8 cellular contexts compared by ENCODE assay signal in genomic region chr7:94509264-94509878, GRCh38. TPM values are rescaled to one million over a fixed set of nuclear protein-coding genes. Genes with fewer than 3 reads are reported as not detected.
DNase-seq lines count a peak whose midpoint lies in the region; ATAC-seq and TF ChIP-seq lines count a peak whose summit lies in the region.

Gene CASD1 (plus strand): TSS chr7:94509809. CDS start chr7:94510085, 276 bp downstream.

- no peaks in the 10 kb centered on the region for H3K36me3 Mint-ChIP-seq in nephron progenitor cell (ENCODE audit: low read depth)

- H3K36me3 ChIP-seq in BJ (ENCODE audit: control insufficient read depth, insufficient read depth, low read length) (no peaks in the 10 kb centered on the region), OCI-LY1 (ENCODE audit: insufficient read depth, low read length) (no peaks in the 10 kb centered on the region; the same call in 1 of the 2 replicates)

- CTCF ChIA-PET in BJ (lab: Yijun Ruan, JAX): no interaction called here

- TF ChIP-seq CTCF in BJ (IDR thresholded peaks at IDR 0.05; ENCODE audit: insufficient read depth, low read depth, low read length) (no peak), OCI-LY1 (IDR thresholded peaks at IDR 0.05; ENCODE audit: low read length) (no peak), fibroblast of mammary gland (conservative IDR thresholded peaks at IDR 0.05; ENCODE audit: control insufficient read depth, insufficient read depth, low read depth, low read length) (no peak), nephron progenitor cell (IDR thresholded peaks at IDR 0.05) (no peak)

- H2AFZ ChIP-seq in OCI-LY1 (ENCODE audit: low read length): peak within 1 kb of the TSS; percentile 91

- peak within 1 kb of the TSS; percentile 84 for H3K9ac ChIP-seq in OCI-LY1 (ENCODE audit: low read length)

- H3K4me3 ChIP-seq in BJ (ENCODE audit: low read depth, low read length) (peak within 1 kb of the TSS; percentile 80), OCI-LY1 (ENCODE audit: low read depth, low read length, poor library complexity, severe bottlenecking) (peak within 1 kb of the TSS; percentile 81), fibroblast of mammary gland (ENCODE audit: control insufficient read depth, low read depth, low read length) (peak within 1 kb of the TSS; percentile 70)

- POLR2A ChIA-PET in BJ (lab: Charles Lee): no interaction called here

- H3K4me3 Mint-ChIP-seq in nephron progenitor cell: peak within 1 kb of the TSS; percentile 96
- peak within 1 kb of the TSS; percentile 83 to 84 for H3K4me3 Mint-ChIP-seq in stimulated activated naive CD8-positive, alpha-beta T cell treated with anti-CD3 and anti-CD28 coated beads, Interleukin-15, amount 100 ng/mL, for 72 hours

- no peaks in the 10 kb centered on the region for H3F3A ChIP-seq in OCI-LY1 (ENCODE audit: insufficient read depth, low read length)

- peaks cover under 1% of the 10 kb centered on the region for H3K27me3 Mint-ChIP-seq in nephron progenitor cell (ENCODE audit: low read depth, poor library complexity)
- no peaks in the 10 kb centered on the region for H3K27me3 Mint-ChIP-seq in stimulated activated naive CD8-positive, alpha-beta T cell treated with anti-CD3 and anti-CD28 coated beads, Interleukin-15, amount 100 ng/mL, for 72 hours

- H3K4me2 ChIP-seq in OCI-LY1 (ENCODE audit: low read length): peak within 1 kb of the TSS; percentile 66

- peaks cover 40% of the 10 kb centered on the region for H3K79me2 ChIP-seq in OCI-LY1 (ENCODE audit: insufficient read depth, low read length)

- peak within 1 kb of the TSS; percentile 97 for H3K27ac Mint-ChIP-seq in nephron progenitor cell
- H3K27ac Mint-ChIP-seq in stimulated activated naive CD8-positive, alpha-beta T cell treated with anti-CD3 and anti-CD28 coated beads, Interleukin-15, amount 100 ng/mL, for 72 hours: peak within 1 kb of the TSS; percentile 96 to 97

- no peaks in the 10 kb centered on the region for H3K9me3 ChIP-seq in OCI-LY1 (ENCODE audit: low read length)

- DNase-seq in BJ (ENCODE audit: low read depth) (no peak), fibroblast of mammary gland (ENCODE audit: low read depth) (no peak), nephron progenitor cell (no peak)
- peak; percentile 71 to 78 for DNase-seq in activated T-cell treated with anti-CD3 and anti-CD28 coated beads, Interleukin-2, amount 50 U/mL, for 48 hours
- DNase-seq in stimulated activated naive CD8-positive, alpha-beta T cell treated with anti-CD3 and anti-CD28 coated beads, Interleukin-15, amount 100 ng/mL, for 72 hours: peak; percentile 66 to 67

- H3K4me1 ChIP-seq in OCI-LY1 (ENCODE audit: insufficient read depth, low read length, severe bottlenecking): peaks cover 46% of the 10 kb centered on the region

- H3K27me3 ChIP-seq in BJ (ENCODE audit: control insufficient read depth, insufficient read depth, low read length) (no peaks in the 10 kb centered on the region), OCI-LY1 (ENCODE audit: insufficient read depth, low read length) (no peaks in the 10 kb centered on the region)

- H3K27ac ChIP-seq in OCI-LY1 (ENCODE audit: low read depth, low read length, poor library complexity, severe bottlenecking): peak within 1 kb of the TSS; percentile 72

- peak; percentile 63 for ATAC-seq in GM19035 (IDR thresholded peaks at IDR 0.05; ENCODE audit: unreplicated experiment)
- ATAC-seq in HG03280 (IDR thresholded peaks at IDR 0.05; ENCODE audit: unreplicated experiment): peak; percentile 59
- peak; percentile 79 for ATAC-seq in stimulated activated naive CD8-positive, alpha-beta T cell treated with anti-CD3 and anti-CD28 coated beads, Interleukin-15, amount 100 ng/mL, for 72 hours

- no peaks in the 10 kb centered on the region for H3K9me2 ChIP-seq in OCI-LY1 (ENCODE audit: low read depth, low read length)

- H3K9me3 Mint-ChIP-seq in nephron progenitor cell: no peaks in the 10 kb centered on the region
- H3K9me3 Mint-ChIP-seq in stimulated activated naive CD8-positive, alpha-beta T cell treated with anti-CD3 and anti-CD28 coated beads, Interleukin-15, amount 100 ng/mL, for 72 hours: no peaks in the 10 kb centered on the region

- peaks cover 48% of the 10 kb centered on the region for H3K4me1 Mint-ChIP-seq in nephron progenitor cell
- H3K4me1 Mint-ChIP-seq in stimulated activated naive CD8-positive, alpha-beta T cell treated with anti-CD3 and anti-CD28 coated beads, Interleukin-15, amount 100 ng/mL, for 72 hours: peaks cover 35% of the 10 kb centered on the region

- no peaks in the 10 kb centered on the region for H4K20me1 ChIP-seq in OCI-LY1 (ENCODE audit: insufficient read depth, low read length)

RNA-seq across cellular contexts. Expression of gene CASD1, which starts in this region (rescaled TPM):
- polyA plus RNA-seq in BJ (2011; rRNA removed): 4.2 and 7.9 TPM in 2 replicates
- 4.2 and 5.9 TPM in 2 replicates for polyA minus RNA-seq in BJ (2011; rRNA and poly(A)+ RNA removed)

Comparison
In these comparisons a context has a peak if more than half of its experiments do, and no peak if none do; other contexts are left out.
1. DNase-seq: peak in activated T-cell treated with anti-CD3 and anti-CD28 coated beads, Interleukin-2, amount 50 U/mL, for 48 hours (2 of 2) and stimulated activated naive CD8-positive, alpha-beta T cell treated with anti-CD3 and anti-CD28 coated beads, Interleukin-15, amount 100 ng/mL, for 72 hours (2 of 2); none in BJ (single experiment), fibroblast of mammary gland (single experiment) and nephron progenitor cell (single experiment).
2. Peak in every context shown above with its lines, with median percentiles within 50 percentile points of each other: H3K4me3 ChIP-seq and ATAC-seq.